ENCODE assay signal across 8 cellular contexts in genomic region chr11:125063429-125064043, GRCh38. TPM values are rescaled to one million over a fixed set of nuclear protein-coding genes. Genes with fewer than 3 reads are reported as not detected.
DNase-seq lines count a peak whose midpoint lies in the region; ATAC-seq and TF ChIP-seq lines count a peak whose summit lies in the region.

No MANE protein-coding gene starts in this region.

- no peaks in the 10 kb centered on the region for H3K36me3 Mint-ChIP-seq in IgD-negative memory B cell

- no peaks in the 10 kb centered on the region for H3K27me3 ChIP-seq in vagina

- peaks cover 10% of the 10 kb centered on the region for H3K4me1 ChIP-seq in vagina

- H3K27me3 Mint-ChIP-seq in IgD-negative memory B cell = peaks cover 2% of the 10 kb centered on the region

- H3K36me3 ChIP-seq in vagina = no peaks in the 10 kb centered on the region

- intact Hi-C loops in vagina (cut with DNase I) = no loop called here

- peak; percentile 18 for ATAC-seq in GM21381 (IDR thresholded peaks at IDR 0.05; ENCODE audit: unreplicated experiment)

- H3K9me3 ChIP-seq in vagina = no peaks in the 10 kb centered on the region

- H3K27ac ChIP-seq in coronary artery = peak overlapping the region; percentile 39 to 80
- peak overlapping the region; percentile 61 for H3K27ac ChIP-seq in vagina

- H3K4me1 Mint-ChIP-seq in IgD-negative memory B cell = peaks cover 11 to 21% (median 21%) of the 10 kb centered on the region in 3 donors

- no peaks in the 10 kb centered on the region for H3K9me3 Mint-ChIP-seq in IgD-negative memory B cell

- no peak for TF ChIP-seq POLR2A in vagina (IDR thresholded peaks at IDR 0.05)

- H3K4me3 ChIP-seq in coronary artery (peak overlapping the region; percentile 83), vagina (peak overlapping the region; percentile 44 to 62)

- H3K4me3 Mint-ChIP-seq in IgD-negative memory B cell = peak overlapping the region; percentile 81 to 94 (median 88)

- H3K27ac Mint-ChIP-seq in IgD-negative memory B cell = peak overlapping the region in 2 of 3 donors; percentile 57 to 85

- TF ChIP-seq CTCF in coronary artery (IDR thresholded peaks at IDR 0.05) = no peak
- TF ChIP-seq CTCF in vagina (IDR thresholded peaks at IDR 0.05) = no peak

- DNase-seq in Daoy (ENCODE audit: low read depth) (peak; percentile 28), coronary artery (ENCODE audit: low spot score) (peak; percentile 73), mesenteric fat pad (ENCODE audit: low spot score) (peak; percentile 67), vagina (ENCODE audit: extremely low spot score in 2 of 2) (no peak), NCI-H1105 (lab: John Stamatoyannopoulos, UW) (no peak)
- DNase-seq in activated CD4-positive, CD25-positive, alpha-beta regulatory T cell (lab: John Stamatoyannopoulos, UW) = no peak

RNA-seq across cellular contexts. Expression of gene SLC37A2, which starts 0.4 kb away (rescaled TPM):
- total RNA-seq in Daoy (2014; rRNA removed; shearing (Covaris generic)) = 4.1 and 4.2 TPM in 2 replicates
- 11.2 TPM for polyA plus RNA-seq in IgD-negative memory B cell
- total RNA-seq in mesenteric fat pad = 17.5 TPM
- 22.6 TPM for total RNA-seq in vagina

RNA-seq across cellular contexts. Expression of gene TMEM218, which starts 47.9 kb away (rescaled TPM):
- total RNA-seq in Daoy (2014; rRNA removed; shearing (Covaris generic)) = 25.1 and 32.0 TPM in 2 replicates
- 45.1 TPM for polyA plus RNA-seq in IgD-negative memory B cell
- 24.6 TPM for total RNA-seq in mesenteric fat pad
- 12.8 TPM for total RNA-seq in vagina

Comparison
In these comparisons a context has a peak if more than half of its experiments do, and no peak if none do; other contexts are left out.
1. DNase-seq: peak in Daoy (single experiment), coronary artery (single experiment) and mesenteric fat pad (single experiment); none in vagina (0 of 2), activated CD4-positive, CD25-positive, alpha-beta regulatory T cell (0 of 4) and NCI-H1105 (single experiment).